In the genomic region with DNA sequence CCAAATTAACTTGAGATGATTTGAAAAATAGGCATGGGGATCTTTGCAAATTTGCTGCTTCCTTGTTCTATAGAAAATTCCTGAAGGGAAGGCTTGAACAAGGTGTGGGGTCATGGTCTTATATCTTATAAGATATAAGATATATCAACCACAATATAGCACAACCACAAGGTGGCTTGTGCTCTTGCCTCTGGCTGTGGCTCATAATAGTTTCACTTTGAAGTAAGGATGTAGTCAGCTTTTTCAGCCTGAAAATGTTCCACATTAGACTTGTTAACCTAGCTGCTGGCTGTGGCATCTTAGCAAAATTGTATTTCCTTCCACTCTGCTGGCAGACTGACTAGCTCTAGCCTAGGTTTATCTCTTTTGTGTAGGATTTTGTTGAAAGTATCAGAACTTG, we compare ENCODE assay signal across 10 cellular contexts.
DNase-seq lines count a peak whose midpoint lies in the region; ATAC-seq and TF ChIP-seq lines count a peak whose summit lies in the region.
"Had no signal": no experiment of that assay in that cellular context is flagged by ENCODE, and none has a peak within 500 bp of the region (broad histone marks: within the 10 kb centered on the region; RNA-seq: fewer than 3 reads in every experiment).

No MANE protein-coding gene starts in this region.

- H3K27ac ChIP-seq in esophagus squamous epithelium (peak overlapping the region in 3 of 4 donors; percentile 36 to 67 (median 62)), tibial nerve (no peak overlapping the region), testis (no peak overlapping the region)
- H3K27ac ChIP-seq: pancreas, WERI-Rb-1 had no signal

- H3K4me3 Mint-ChIP-seq in T-cell: peak overlapping the region in 1 of 3 donors; percentile 39

- H3K36me3 ChIP-seq in esophagus squamous epithelium (no peaks in the 10 kb centered on the region), tibial nerve (no peaks in the 10 kb centered on the region), testis (ENCODE audit: low read depth, missing control alignments) (no peaks in the 10 kb centered on the region)
- H3K36me3 ChIP-seq: pancreas, WERI-Rb-1 had no signal

- no peak for TF ChIP-seq EP300 in tibial nerve (IDR thresholded peaks at IDR 0.05)

- H3K9me3 ChIP-seq in esophagus squamous epithelium: no peaks in the 10 kb centered on the region
- H3K9me3 ChIP-seq in tibial nerve: no peaks in the 10 kb centered on the region
- no peaks in the 10 kb centered on the region for H3K9me3 ChIP-seq in testis
- H3K9me3 ChIP-seq: pancreas had no signal

- H3K4me3 ChIP-seq in esophagus squamous epithelium (no peak overlapping the region), tibial nerve (no peak overlapping the region), testis (no peak overlapping the region)
- H3K4me3 ChIP-seq: pancreas had no signal

- POLR2A ChIA-PET in T-cell (lab: Charles Lee): no interaction called here

- H3K9me3 Mint-ChIP-seq in T-cell: no peaks in the 10 kb centered on the region

- no peaks in the 10 kb centered on the region for H3K27me3 ChIP-seq in esophagus squamous epithelium
- no peaks in the 10 kb centered on the region for H3K27me3 ChIP-seq in tibial nerve
- no peaks in the 10 kb centered on the region for H3K27me3 ChIP-seq in testis
- H3K27me3 ChIP-seq: pancreas had no signal

- H3K4me1 ChIP-seq in esophagus squamous epithelium (peaks cover 0 to 19% (median 0%) of the 10 kb centered on the region in 3 donors), tibial nerve (no peaks in the 10 kb centered on the region), testis (no peaks in the 10 kb centered on the region)
- H3K4me1 ChIP-seq: pancreas had no signal

- ATAC-seq in T-cell (replicated peaks in 1 of 4): peak; percentile 66 to 80 (median 70)

- H3K4me1 Mint-ChIP-seq in T-cell: peaks cover 37 to 48% (median 46%) of the 10 kb centered on the region in 3 donors

- intact Hi-C loops in esophagus squamous epithelium (cut with DNase I) (no loop called here), testis (cut with DNase I; ENCODE audit: low total_unique reads) (no loop called here)

- TF ChIP-seq CTCF in esophagus squamous epithelium (IDR thresholded peaks at IDR 0.05): peak in 3 of 6 experiments; percentile 37 to 49 (median 45)
- TF ChIP-seq CTCF in tibial nerve (IDR thresholded peaks at IDR 0.05): peak in 1 of 5 experiments; percentile 17
- no peak for TF ChIP-seq CTCF in testis (IDR thresholded peaks at IDR 0.05)

- no peaks in the 10 kb centered on the region for H3K27me3 Mint-ChIP-seq in T-cell

- H3K36me3 Mint-ChIP-seq in T-cell: no peaks in the 10 kb centered on the region

- H3K27ac Mint-ChIP-seq in T-cell: peak overlapping the region; percentile 48 to 76

- TF ChIP-seq POLR2A in esophagus squamous epithelium (IDR thresholded peaks at IDR 0.05): no peak
- no peak for TF ChIP-seq POLR2A in tibial nerve (IDR thresholded peaks at IDR 0.05)
- no peak for TF ChIP-seq POLR2A in testis (IDR thresholded peaks at IDR 0.05)

- CTCF ChIA-PET in T-cell (lab: Charles Lee): interaction anchor here (0.6 to 1.4 kb wide), 3 partner anchors 15 to 482 kb away, joined by 3 to 7 read pairs (median 4); no protein-coding TSS in a partner anchor

- DNase-seq in stimulated activated CD4-positive, alpha-beta T cell treated with anti-CD3 and anti-CD28 coated beads, Interleukin-4, amount 100 ng/mL, for 24 hours: peak; percentile 13
- DNase-seq in stimulated activated CD4-positive, alpha-beta T cell treated with anti-CD3 and anti-CD28 coated beads, Interleukin-4, amount 100 ng/mL, for 1 hour: no peak
- peak in 13 of 34 experiments; percentile 2 to 27 (median 6) for DNase-seq in T-cell
- DNase-seq in esophagus squamous epithelium (lab: John Stamatoyannopoulos, UW): no peak
- DNase-seq in putamen (ENCODE audit: low spot score): no peak
- DNase-seq in tibial nerve (ENCODE audit: low spot score in 2 of 2): no peak
- no peak for DNase-seq in testis
- DNase-seq in NCI-H524 (lab: John Stamatoyannopoulos, UW): no peak
- DNase-seq: pancreas, WERI-Rb-1 had no signal

Comparison
In these comparisons a context has a peak if more than half of its experiments do, and no peak if none do; other contexts are left out.
1. H3K27ac ChIP-seq: peak in esophagus squamous epithelium (3 of 4); none in tibial nerve (0 of 4) and testis (0 of 2).